Comparison of ENCODE assay signal across 11 cellular contexts in the genomic region with DNA sequence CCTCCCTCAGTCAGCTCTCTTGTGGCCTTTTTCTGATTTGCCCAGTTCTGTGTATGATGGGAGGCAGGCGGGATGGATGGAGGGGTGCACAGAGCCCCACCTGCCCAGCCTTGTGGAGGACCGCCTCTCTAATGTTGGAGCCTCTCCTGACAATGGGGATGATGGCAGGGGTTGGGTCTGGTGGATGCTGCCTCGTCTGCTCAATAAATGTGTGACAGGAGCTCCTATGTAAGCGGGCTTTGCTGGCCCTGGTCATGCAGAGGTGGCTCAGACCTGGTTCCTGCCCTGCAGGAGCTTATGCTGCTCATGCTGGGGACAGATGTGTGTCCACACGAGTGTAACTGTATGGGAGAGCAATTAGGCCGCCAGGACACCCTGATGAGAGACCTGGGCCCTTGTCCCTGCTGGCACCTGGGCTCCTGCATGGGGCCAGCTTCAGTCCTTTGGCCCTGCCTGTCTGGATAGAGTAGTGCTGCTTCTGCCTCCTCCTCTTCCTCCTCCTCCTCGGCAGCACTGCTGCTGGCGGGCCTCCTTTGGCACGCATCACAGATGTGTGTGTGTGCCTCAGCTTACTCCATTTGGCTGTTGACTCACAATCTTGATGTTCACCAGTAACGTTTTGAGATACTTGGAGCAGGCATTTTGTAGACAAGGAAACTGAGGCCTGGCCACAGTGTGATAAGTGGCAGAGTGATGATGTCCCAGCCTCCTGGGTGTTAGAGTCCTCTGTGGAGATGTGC.
"Had no signal": no experiment of that assay in that cellular context is flagged by ENCODE, and none has a peak within 500 bp of the region (broad histone marks: within the 10 kb centered on the region; RNA-seq: fewer than 3 reads in every experiment).

No MANE protein-coding gene starts in this region.

- H3K9me3 Mint-ChIP-seq: activated T-helper 17 cell treated with anti-CD3 and anti-CD28 coated beads, Interleukin-2, amount 50 U/mL, for 72 hours; natural killer cell; stimulated activated naive CD8-positive, alpha-beta T cell treated with anti-CD3 and anti-CD28 coated beads, Interleukin-15, amount 100 ng/mL, for 72 hours had no signal

- H3K27me3 Mint-ChIP-seq: activated T-helper 17 cell treated with anti-CD3 and anti-CD28 coated beads, Interleukin-2, amount 50 U/mL, for 72 hours; stimulated activated naive CD8-positive, alpha-beta T cell treated with anti-CD3 and anti-CD28 coated beads, Interleukin-15, amount 100 ng/mL, for 72 hours had no signal

- DNase-seq: activated naive CD4-positive, alpha-beta T cell treated with Interleukin-2 at 50 U/mL for 16 hours; right lobe of liver; spleen; stimulated activated naive CD8-positive, alpha-beta T cell treated with anti-CD3 and anti-CD28 coated beads, Interleukin-15, amount 100 ng/mL, for 72 hours; SW 1271 had no signal

- H3K36me3 ChIP-seq: breast epithelium had no signal

- ATAC-seq: activated T-helper 17 cell treated with anti-CD3 and anti-CD28 coated beads, Interleukin-2, amount 50 U/mL, for 72 hours; gastroesophageal sphincter; natural killer cell; stimulated activated naive CD8-positive, alpha-beta T cell treated with anti-CD3 and anti-CD28 coated beads, Interleukin-15, amount 100 ng/mL, for 72 hours had no signal

- H3K4me3 Mint-ChIP-seq: activated T-helper 17 cell treated with anti-CD3 and anti-CD28 coated beads, Interleukin-2, amount 50 U/mL, for 72 hours; natural killer cell; stimulated activated naive CD8-positive, alpha-beta T cell treated with anti-CD3 and anti-CD28 coated beads, Interleukin-15, amount 100 ng/mL, for 72 hours had no signal

- H3K4me3 ChIP-seq: ascending aorta, breast epithelium, gastroesophageal sphincter, heart right ventricle, right lobe of liver, spleen had no signal

- H3K27ac Mint-ChIP-seq: activated T-helper 17 cell treated with anti-CD3 and anti-CD28 coated beads, Interleukin-2, amount 50 U/mL, for 72 hours had no signal

- H3K27ac ChIP-seq: ascending aorta, breast epithelium, right lobe of liver had no signal

- H3K36me3 Mint-ChIP-seq: natural killer cell had no signal

- H3K9me3 ChIP-seq: ascending aorta, breast epithelium, gastroesophageal sphincter, heart right ventricle, right lobe of liver, spleen had no signal

- H3K27me3 ChIP-seq: ascending aorta, breast epithelium, gastroesophageal sphincter, heart right ventricle, right lobe of liver, spleen had no signal

- H3K4me1 ChIP-seq: ascending aorta, breast epithelium, right lobe of liver had no signal
